Comparison of ENCODE assay signal across 16 cellular contexts in the genomic region with DNA sequence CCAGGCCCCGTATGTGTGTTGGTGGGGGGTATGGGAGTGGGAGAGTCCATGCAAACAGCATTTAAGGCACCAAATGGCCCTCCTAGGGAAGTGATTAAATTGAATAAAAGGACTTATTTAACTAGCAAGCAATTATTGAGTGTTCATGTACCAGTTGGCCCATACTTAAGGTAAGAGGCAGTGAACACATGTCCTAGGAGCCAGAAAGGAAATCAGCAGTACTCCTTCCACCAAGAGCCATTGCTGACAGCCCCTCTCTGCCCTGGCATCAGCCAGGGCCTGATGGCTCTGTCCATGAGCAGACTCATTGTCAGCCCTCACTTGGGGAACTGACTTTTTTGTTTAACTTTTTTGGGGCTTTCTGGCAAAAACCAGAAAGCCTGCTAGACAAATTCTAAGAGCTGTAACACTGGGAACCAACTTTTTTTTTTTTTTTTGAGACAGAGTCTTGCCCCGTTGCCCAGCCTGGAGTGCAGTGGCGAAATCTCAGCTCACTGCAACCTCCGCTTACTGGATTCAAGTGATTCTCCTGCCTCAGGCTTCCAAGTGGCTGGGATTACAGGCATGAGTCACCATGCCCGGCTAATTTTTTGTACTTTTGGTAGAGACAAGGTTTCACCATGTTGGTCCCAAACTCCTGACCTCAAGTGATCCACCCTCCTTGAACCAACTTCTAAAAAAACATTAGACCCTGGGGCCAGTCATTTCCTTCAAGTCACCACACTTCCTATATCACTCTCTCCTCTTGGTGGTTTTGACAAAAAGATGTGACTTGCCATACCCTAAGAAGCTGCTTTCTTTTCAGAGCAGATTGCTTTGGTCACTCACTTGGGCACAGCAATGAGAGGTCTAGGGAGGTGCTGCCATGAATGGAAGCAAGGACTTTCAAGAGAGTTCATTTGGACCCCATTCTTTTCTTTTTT. TPM values are rescaled to one million over a fixed set of nuclear protein-coding genes. Genes with fewer than 3 reads are reported as not detected.
A peak's percentile ranks its signal among the peaks of the same experiment; 100 is the strongest.
DNase-seq lines count a peak whose midpoint lies in the region; ATAC-seq and TF ChIP-seq lines count a peak whose summit lies in the region.
"Had no signal": no experiment of that assay in that cellular context is flagged by ENCODE, and none has a peak within 500 bp of the region (broad histone marks: within the 10 kb centered on the region; RNA-seq: fewer than 3 reads in every experiment).

No MANE protein-coding gene starts in this region.

- intact Hi-C loops in colonic mucosa (cut with DNase I) = no loop called here

- no peaks in the 10 kb centered on the region for H3K79me1 ChIP-seq in mesenchymal stem cell (replicated peaks; ENCODE audit: low read length, poor library complexity, severe bottlenecking)

- H3K4me3 ChIP-seq in colonic mucosa (no peak overlapping the region), mesenchymal stem cell (ENCODE audit: insufficient read depth in 1 of 2, low read depth in 1 of 2, low read length in 2 of 2) (no peak overlapping the region)
- H3K4me3 ChIP-seq: GM12878 had no signal

- no peak overlapping the region for H2AFZ ChIP-seq in mesenchymal stem cell (ENCODE audit: low read depth, low read length)

- no peak overlapping the region for H4K91ac ChIP-seq in mesenchymal stem cell (ENCODE audit: low read length)

- no peak overlapping the region for H3K4me2 ChIP-seq in mesenchymal stem cell (ENCODE audit: low read length, poor library complexity, severe bottlenecking)

- no peak overlapping the region for H2BK15ac ChIP-seq in mesenchymal stem cell (ENCODE audit: low read depth, poor library complexity, severe bottlenecking)

- H4K8ac ChIP-seq in mesenchymal stem cell (ENCODE audit: low read length) = no peak overlapping the region

- H3K4ac ChIP-seq in mesenchymal stem cell (ENCODE audit: low read depth in 1 of 2, low read length in 2 of 2) = no peak overlapping the region

- H2BK5ac ChIP-seq in mesenchymal stem cell (ENCODE audit: low read depth, low read length, poor library complexity, severe bottlenecking) = no peak overlapping the region

- H2AK5ac ChIP-seq in mesenchymal stem cell (ENCODE audit: low read length, severe bottlenecking) = no peak overlapping the region

- H3K4me1 ChIP-seq in colonic mucosa (peaks cover 22% of the 10 kb centered on the region), mesenchymal stem cell (ENCODE audit: control insufficient read depth, insufficient read depth, low read depth, low read length) (peaks cover 1% of the 10 kb centered on the region)

- H2BK12ac ChIP-seq in mesenchymal stem cell (ENCODE audit: low read length in 2 of 2) = peak overlapping the region in 1 of 2 experiments; percentile 15

- DNase-seq in M059J (ENCODE audit: low read depth) (peak; percentile 89), colonic mucosa (no peak), mesenchymal stem cell (peak; percentile 71), AG08396 (ENCODE audit: low spot score) (no peak), NCI-H1417 treated with DMSO at 0.1 percent for 48 hours (lab: John Stamatoyannopoulos, UW) (no peak)
- DNase-seq: activated effector memory CD4-positive, alpha-beta T cell treated with anti-CD3 and anti-CD28 coated beads, Interleukin-2, amount 50 U/mL, for 16 hours; naive thymus-derived CD8-positive, alpha-beta T cell; NCI-H2107; SHP77; stimulated activated CD4-positive, alpha-beta T cell treated with anti-CD3 and anti-CD28 coated beads, Interleukin-12 subunit alpha, Interleukin-12 subunit beta, amount 100 ng/mL, for 4 hours had no signal

- H3K14ac ChIP-seq in mesenchymal stem cell (ENCODE audit: low read length in 2 of 2) = no peak overlapping the region

- ATAC-seq in GM18870 (IDR thresholded peaks at IDR 0.05; ENCODE audit: unreplicated experiment) = no peak
- no peak for ATAC-seq in GM21619 (IDR thresholded peaks at IDR 0.05; ENCODE audit: unreplicated experiment)
- ATAC-seq: activated CD4-positive, CD25-positive, alpha-beta regulatory T cell treated with anti-CD3 and anti-CD28 coated beads, Interleukin-2, amount 50 U/mL, for 24 hours; GM12878; naive thymus-derived CD8-positive, alpha-beta T cell; stimulated activated memory B cell treated with anti-CD40 and anti-IgM and Interleukin-4, amounts not matched to agents 10 μg/mL and 1 μg/mL and 100 μg/mL, for 72 hours had no signal

- H3K9me3 ChIP-seq in colonic mucosa = no peaks in the 10 kb centered on the region
- no peaks in the 10 kb centered on the region for H3K9me3 ChIP-seq in mesenchymal stem cell (ENCODE audit: control insufficient read depth, low read length)

- H3K36me3 ChIP-seq in colonic mucosa (no peaks in the 10 kb centered on the region), mesenchymal stem cell (ENCODE audit: control insufficient read depth in 1 of 2, insufficient read depth in 2 of 2, low read depth in 1 of 2, low read length in 2 of 2) (no peaks in the 10 kb centered on the region)

- H3K27me3 ChIP-seq in colonic mucosa (no peaks in the 10 kb centered on the region), mesenchymal stem cell (ENCODE audit: control insufficient read depth in 1 of 2, insufficient read depth in 1 of 2, low read length in 2 of 2) (no peaks in the 10 kb centered on the region)

- peak overlapping the region in 1 of 2 experiments; percentile 58 for H3K18ac ChIP-seq in mesenchymal stem cell (ENCODE audit: low read depth in 1 of 2, low read length in 2 of 2)

- 82% methylated on average over 5 of the region's 5 CpGs for WGBS in mesenchymal stem cell

- H3K27ac ChIP-seq in C4-2B (peak overlapping the region; percentile 88), colonic mucosa (peak overlapping the region; percentile 88), mesenchymal stem cell (ENCODE audit: low read length, poor library complexity, severe bottlenecking) (no peak overlapping the region)

- peak overlapping the region in 1 of 2 donors; percentile 48 for H3K9ac ChIP-seq in colonic mucosa (ENCODE audit: low read depth in 2 of 2, low read length in 2 of 2)
- no peak overlapping the region for H3K9ac ChIP-seq in mesenchymal stem cell (ENCODE audit: low read length)

- H3K23ac ChIP-seq in mesenchymal stem cell (ENCODE audit: low read length in 2 of 2) = no peak overlapping the region

- TF ChIP-seq CTCF in C4-2B (conservative IDR thresholded peaks at IDR 0.05) (no peak), colonic mucosa (IDR thresholded peaks at IDR 0.05) (no peak)

- no peak overlapping the region for H2BK120ac ChIP-seq in mesenchymal stem cell (ENCODE audit: low read depth, low read length)

RNA-seq across cellular contexts. Expression of a gene that starts 10.7 kb away (rescaled TPM):
- total RNA-seq in M059J (2014; rRNA removed; shearing (Covaris generic)) = 7.3 and 10.3 TPM in 2 replicates
- 10 to 100 TPM; 36.9 to 64.1 TPM for total RNA-seq in colonic mucosa
- polyA plus RNA-seq in mesenchymal stem cell (2013, experiment 1 of 2) = 8.7 TPM
- polyA plus RNA-seq in mesenchymal stem cell (2013, experiment 2 of 2) = 10.3 TPM
- total RNA-seq: naive thymus-derived CD8-positive, alpha-beta T cell had no signal
- polyA plus RNA-seq: naive thymus-derived CD8-positive, alpha-beta T cell had no signal

RNA-seq across cellular contexts. Expression of a gene that starts 25.1 kb away (rescaled TPM):
- not detected in 2 replicates for total RNA-seq in M059J (2014; rRNA removed; shearing (Covaris generic))
- under 1 TPM; 0.64 to 0.69 TPM for total RNA-seq in colonic mucosa
- polyA plus RNA-seq in mesenchymal stem cell (2013, experiment 1 of 2) = 0.01 TPM
- polyA plus RNA-seq in mesenchymal stem cell (2013, experiment 2 of 2) = 0.08 TPM

RNA-seq across cellular contexts. Expression of a gene that starts 25.3 kb away (rescaled TPM):
- 231 and 270 TPM in 2 replicates for total RNA-seq in M059J (2014; rRNA removed; shearing (Covaris generic))
- total RNA-seq in colonic mucosa = 100 to 1,000 TPM; 885 to 920 TPM
- polyA plus RNA-seq in mesenchymal stem cell (2013, experiment 1 of 2) = 773 TPM
- 885 TPM for polyA plus RNA-seq in mesenchymal stem cell (2013, experiment 2 of 2)

RNA-seq across cellular contexts. Expression of a gene that starts 28.1 kb away (rescaled TPM):
- total RNA-seq in M059J (2014; rRNA removed; shearing (Covaris generic)) = 0.10 and 0.32 TPM in 2 replicates
- 10 to 100 TPM; 12.4 to 30.7 TPM for total RNA-seq in colonic mucosa
- 0.01 TPM for polyA plus RNA-seq in mesenchymal stem cell (2013, experiment 1 of 2)
- 0.04 TPM for polyA plus RNA-seq in mesenchymal stem cell (2013, experiment 2 of 2)
- total RNA-seq: naive thymus-derived CD8-positive, alpha-beta T cell had no signal
- polyA plus RNA-seq: naive thymus-derived CD8-positive, alpha-beta T cell had no signal

RNA-seq across cellular contexts. Expression of a gene that starts 32.3 kb away (rescaled TPM):
- 0.25 TPM in 1 of 2 replicates, not detected in the other for total RNA-seq in M059J (2014; rRNA removed; shearing (Covaris generic))
- total RNA-seq in colonic mucosa = 1 to 10 TPM; 3.6 to 7.7 TPM
- polyA plus RNA-seq in mesenchymal stem cell (2013, experiment 1 of 2) = 0.22 TPM
- 0.15 TPM for polyA plus RNA-seq in mesenchymal stem cell (2013, experiment 2 of 2)

Comparison
In these comparisons a context has a peak if more than half of its experiments do, and no peak if none do; other contexts are left out.
1. DNase-seq: peak in M059J (single experiment) and mesenchymal stem cell (single experiment); none in colonic mucosa (single experiment), AG08396 (single experiment) and NCI-H1417 treated with DMSO at 0.1 percent for 48 hours (single experiment).